In the genomic region with DNA sequence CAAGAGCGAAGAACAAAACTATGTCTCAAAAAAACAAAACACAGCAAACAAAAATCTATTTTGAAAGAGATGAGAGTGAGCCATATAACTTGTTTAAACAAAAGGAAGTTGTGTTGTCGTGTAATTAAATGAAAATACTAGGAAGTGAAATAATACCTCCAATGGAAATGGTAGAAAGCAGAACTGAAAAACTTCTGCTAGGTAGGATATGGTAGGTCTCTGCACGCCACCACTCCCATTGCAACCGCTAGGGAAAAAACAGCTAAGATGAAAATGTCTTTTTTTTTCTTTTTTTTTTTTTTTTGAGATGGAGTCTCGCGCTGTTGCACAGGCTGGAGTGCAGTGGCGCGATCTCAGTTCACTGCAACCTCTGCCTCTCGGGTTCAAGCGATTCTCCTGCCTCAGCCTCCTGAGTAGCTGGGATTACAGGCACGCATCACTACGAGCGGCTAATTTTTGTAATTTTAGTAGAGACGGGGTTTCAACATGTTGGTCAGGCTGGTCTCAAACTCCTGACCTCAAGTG, we compare ENCODE assay signal across 8 cellular contexts. TPM values are rescaled to one million over a fixed set of nuclear protein-coding genes. Genes with fewer than 3 reads are reported as not detected.
DNase-seq lines count a peak whose midpoint lies in the region; ATAC-seq, FAIRE-seq and TF ChIP-seq lines count a peak whose summit lies in the region.
"Not testable (repeated sequence)": the region's sequence is repeated elsewhere in the genome, so short reads cannot be mapped to it uniquely, and the experiment has no call there.
"Had no signal": no experiment of that assay in that cellular context is flagged by ENCODE, and none has a peak within 500 bp of the region (broad histone marks: within the 10 kb centered on the region; RNA-seq: fewer than 3 reads in every experiment).

No MANE protein-coding gene starts in this region.

- H3K4me1 ChIP-seq in OCI-LY7 (ENCODE audit: insufficient read depth, low read length, poor library complexity, severe bottlenecking) (peaks cover 30% of the 10 kb centered on the region), K562 (replicated peaks in 1 of 2; ENCODE audit: control insufficient read depth in 2 of 2, insufficient read depth in 2 of 2, low read length in 2 of 2) (peaks cover 29 to 49% of the 10 kb centered on the region in 2 experiments)

- H3K4me2 ChIP-seq in OCI-LY7 (ENCODE audit: low read length), result peak overlapping the region; percentile 76
- H3K4me2 ChIP-seq in K562 (ENCODE audit: insufficient read depth, low read length), result not testable (repeated sequence)

- POLR2A ChIA-PET in OCI-LY7 (lab: Charles Lee) (interaction anchor here (0.5 to 2.7 kb wide), 4 partner anchors 31 to 110 kb away, joined by 3 to 10 read pairs (median 3); partner anchors contain the start of gene UNC45A), K562 (lab: Yijun Ruan, JAX) (interaction anchor here (0.7 kb wide), 1 partner anchor 1835 kb away, joined by 3 read pairs; no protein-coding TSS in a partner anchor)

- TF ChIP-seq EP300 in K562 (IDR thresholded peaks at IDR 0.05; ENCODE audit: low read length), result not testable (repeated sequence)

- H3K9me2 ChIP-seq in OCI-LY7 (ENCODE audit: insufficient read depth, low read length), result not testable (repeated sequence)

- not testable (repeated sequence) for H3K9me3 ChIP-seq in OCI-LY7 (ENCODE audit: low read length); K562 (replicated peaks; ENCODE audit: control insufficient read depth, insufficient read depth, low read depth, low read length)

- peak; percentile 76 for DNase-seq in GM12864 (ENCODE audit: low read depth)
- peak; percentile 86 for DNase-seq in KBM-7
- peak; percentile 88 for DNase-seq in OCI-LY7 (ENCODE audit: low spot score)
- not testable (repeated sequence) for DNase-seq in K562 (ENCODE audit: extremely low read depth in 1 of 4, low spot score in 3 of 4)

- not testable (repeated sequence) for H4K20me1 ChIP-seq in OCI-LY7 (ENCODE audit: insufficient read depth, low read length); K562 (replicated peaks; ENCODE audit: control insufficient read depth, insufficient read depth, low read length)

- BruUV-seq in OCI-LY7 (replicated peaks; lab: Mats Ljungman, UMichigan); K562 (replicated peaks; lab: Mats Ljungman, UMichigan): not testable (repeated sequence)

- CTCF ChIA-PET in OCI-LY7 (lab: Charles Lee; ENCODE audit: unreplicated experiment) (interaction anchor here (0.6 to 0.9 kb wide), 2 partner anchors 12 to 180 kb away, joined by 3 to 5 read pairs; no protein-coding TSS in a partner anchor), K562 (lab: Yijun Ruan, JAX; ENCODE audit: low intra/inter-chr PET ratio) (interaction anchor here (0.6 kb wide), 1 partner anchor 34 kb away, joined by 3 read pairs; no protein-coding TSS in a partner anchor)

- H3K4me3 ChIP-seq in GM12864 (ENCODE audit: low read depth, low read length); K562: not testable (repeated sequence)
- H3K4me3 ChIP-seq in OCI-LY7 (ENCODE audit: low read depth, low read length, poor library complexity, severe bottlenecking), result peak overlapping the region; percentile 50

- not testable (repeated sequence) for H3K27me3 ChIP-seq in K562 (ENCODE audit: control insufficient read depth in 2 of 2, insufficient read depth in 2 of 2, low read length in 2 of 2)

- not testable (repeated sequence) for FAIRE-seq in K562 (lab: Jason Lieb, UNC)

- H3K27ac ChIP-seq in OCI-LY7 (ENCODE audit: low read depth, low read length, poor library complexity, severe bottlenecking), result peak overlapping the region; percentile 71
- not testable (repeated sequence) for H3K27ac ChIP-seq in K562 (ENCODE audit: extremely low read depth, low read depth, low read length)

- H3K9me1 ChIP-seq in K562 (ENCODE audit: control insufficient read depth, insufficient read depth, low read length), result not testable (repeated sequence)

- TF ChIP-seq RAD21 in K562 (CRISPR knock-in tag; conservative IDR thresholded peaks at IDR 0.05 in 1 of 2, IDR thresholded peaks at IDR 0.05 in 1 of 2), result not testable (repeated sequence)

- in situ Hi-C loops in KBM-7 (cut with MboI; ENCODE audit: low pct_unique_long_range_greater_than_20kb, low sequenced_read_pairs), result loop anchor here (25.0 kb wide), 1 partner anchor 260 kb away; no protein-coding TSS in a partner anchor
- in situ Hi-C loops in K562 (cut with MboI), result not testable (repeated sequence)

- peak; percentile 44 for ATAC-seq in GM18907 (IDR thresholded peaks at IDR 0.05; ENCODE audit: unreplicated experiment)
- ATAC-seq in GM21447 (IDR thresholded peaks at IDR 0.05; ENCODE audit: unreplicated experiment), result peak; percentile 64
- peak; percentile 54 for ATAC-seq in HG02973 (IDR thresholded peaks at IDR 0.05; ENCODE audit: unreplicated experiment)
- ATAC-seq in K562, result not testable (repeated sequence)

- H3K9ac ChIP-seq in K562 (ENCODE audit: insufficient read depth in 1 of 2, low read depth in 2 of 2, low read length in 2 of 2), result not testable (repeated sequence)

- not testable (repeated sequence) for TF ChIP-seq POLR2A in K562 (conservative IDR thresholded peaks at IDR 0.05)

- H2AFZ ChIP-seq in OCI-LY7 (ENCODE audit: low read length); K562 (ENCODE audit: low read depth, low read length): not testable (repeated sequence)

- H3K79me2 ChIP-seq in OCI-LY7 (ENCODE audit: insufficient read depth, low read depth, low read length); K562 (ENCODE audit: control insufficient read depth, insufficient read depth, low read length): not testable (repeated sequence)

- WGBS in K562 (ENCODE audit: insufficient coverage, low coverage, missing lambda C conversion rate), result 77% methylated on average over 9 of the region's 14 CpGs

- intact Hi-C loops in OCI-LY7 (cut with micrococcal nuclease; ENCODE audit: unreplicated experiment); K562 (cut with micrococcal nuclease): not testable (repeated sequence)

- TF ChIP-seq CTCF in GM12864 (IDR thresholded peaks at IDR 0.05; ENCODE audit: low read depth, low read length, missing control alignments), result peak; percentile 17
- TF ChIP-seq CTCF in OCI-LY7 (conservative IDR thresholded peaks at IDR 0.05; ENCODE audit: low read length), result peak; percentile 48; the same call in 1 of the 2 replicates
- TF ChIP-seq CTCF in K562 (IDR thresholded peaks at IDR 0.05 in 2 of 3, conservative IDR thresholded peaks at IDR 0.05 in 1 of 3; ENCODE audit: insufficient read depth in 2 of 3, low read depth in 1 of 3, low read length in 3 of 3), result not testable (repeated sequence)

- not testable (repeated sequence) for H3K36me3 ChIP-seq in OCI-LY7 (ENCODE audit: insufficient read depth, low read length); K562 (ENCODE audit: control insufficient read depth, insufficient read depth, low read length)

RNA-seq across cellular contexts. Expression of gene MAN2A2, which starts 5.9 kb away (rescaled TPM):
- total RNA-seq in OCI-LY7 (2014; rRNA removed; shearing (Covaris generic)), result 6.6 and 12.2 TPM in 2 replicates
- total RNA-seq in OCI-LY7 (2022), result 11.6 and 17.4 TPM in 2 replicates
- 447 and 1,128 TPM in 2 replicates for total RNA-seq in K562 (2011; cell fraction: chromatin; rRNA removed; ENCODE audit: low replicate concordance)
- 692 and 704 TPM in 2 replicates for total RNA-seq in K562 (2011; cell fraction: nucleolus; rRNA removed)
- 460 and 506 TPM in 2 replicates for total RNA-seq in K562 (2011; cell fraction: nucleoplasm; rRNA removed)
- 35.0 and 53.7 TPM in 2 replicates for total RNA-seq in K562 (2014; rRNA removed)
- 20.6 and 25.0 TPM in 2 replicates for total RNA-seq in K562 (2014; rRNA removed; fragmentation: Illumina TruSeq; extraction: Trizol)
- total RNA-seq in K562 (2015; rRNA removed; fragmentation: Illumina TruSeq; extraction: Trizol), result 43.3 and 43.4 TPM in 2 replicates
- total RNA-seq in K562 (2021), result 116 and 151 TPM in 2 replicates
- polyA plus RNA-seq in K562 (2011; rRNA removed), result 71.7 and 195 TPM in 2 replicates
- 119 and 133 TPM in 2 replicates for polyA plus RNA-seq in K562 (2011; cell fraction: cytosol; rRNA removed)
- 1,870 and 1,995 TPM in 2 replicates for polyA plus RNA-seq in K562 (2011; cell fraction: nucleus; rRNA removed)
- 92.0 and 210 TPM in 2 replicates for polyA plus RNA-seq in K562 (2012)
- polyA plus RNA-seq in K562 (2014; fragmentation: Illumina TruSeq; extraction: Trizol), result 130 and 131 TPM in 2 replicates
- 10 to 100 TPM in 1 of 2 experiments, 1 to 10 TPM in 1; 7.3 to 13.7 TPM for polyA plus RNA-seq in K562 (2014; fragmentation: Nextera tagmentation; extraction: Ambion mirVana)
- polyA plus RNA-seq in K562 (2014; rRNA removed), result 114 and 121 TPM in 2 replicates
- polyA minus RNA-seq in K562 (2011; rRNA and poly(A)+ RNA removed), result 30.7 and 41.4 TPM in 2 replicates
- polyA minus RNA-seq in K562 (2011; cell fraction: cytosol; rRNA and poly(A)+ RNA removed), result 71.5 and 84.4 TPM in 2 replicates
- polyA minus RNA-seq in K562 (2011; cell fraction: nucleus; rRNA and poly(A)+ RNA removed), result 264 and 379 TPM in 2 replicates

RNA-seq across cellular contexts. Expression of gene FES, which starts 12.9 kb away (rescaled TPM):
- total RNA-seq in OCI-LY7 (2014; rRNA removed; shearing (Covaris generic)), result 3.3 and 4.7 TPM in 2 replicates
- total RNA-seq in OCI-LY7 (2022) (3.0 and 3.2 TPM in 2 replicates), K562 (2014; rRNA removed) (0.86 and 1.6 TPM in 2 replicates), K562 (2014; rRNA removed; fragmentation: Illumina TruSeq; extraction: Trizol) (0.73 and 1.1 TPM in 2 replicates), K562 (2015; rRNA removed; fragmentation: Illumina TruSeq; extraction: Trizol) (0.72 and 1.1 TPM in 2 replicates), K562 (2021) (1.3 and 2.6 TPM in 2 replicates)
- total RNA-seq in K562 (2011; cell fraction: chromatin; rRNA removed; ENCODE audit: low replicate concordance), result 3.7 and 18.5 TPM in 2 replicates
- 5.1 and 10.8 TPM in 2 replicates for total RNA-seq in K562 (2011; cell fraction: nucleolus; rRNA removed)
- total RNA-seq in K562 (2011; cell fraction: nucleoplasm; rRNA removed), result 3.3 and 6.0 TPM in 2 replicates
- polyA plus RNA-seq in K562 (2011; rRNA removed) (0.38 and 1.0 TPM in 2 replicates), K562 (2014; fragmentation: Illumina TruSeq; extraction: Trizol) (0.55 and 0.66 TPM in 2 replicates), K562 (2014; fragmentation: Nextera tagmentation; extraction: Ambion mirVana) (under 1 TPM; 0.82 to 0.91 TPM), K562 (2014; rRNA removed) (0.78 and 2.5 TPM in 2 replicates)
- polyA plus RNA-seq in K562 (2011; cell fraction: cytosol; rRNA removed), result 0.83 and 1.2 TPM in 2 replicates
- 4.8 and 6.6 TPM in 2 replicates for polyA plus RNA-seq in K562 (2011; cell fraction: nucleus; rRNA removed)
- 1.1 and 2.8 TPM in 2 replicates for polyA plus RNA-seq in K562 (2012)
- polyA minus RNA-seq in K562 (2011; rRNA and poly(A)+ RNA removed), result 0.14 and 0.45 TPM in 2 replicates
- polyA minus RNA-seq in K562 (2011; cell fraction: cytosol; rRNA and poly(A)+ RNA removed), result 0.86 and 2.5 TPM in 2 replicates
- 4.0 and 4.3 TPM in 2 replicates for polyA minus RNA-seq in K562 (2011; cell fraction: nucleus; rRNA and poly(A)+ RNA removed)
- polyA plus RNA-seq: CD4-positive, alpha-beta memory T cell had no signal

RNA-seq across cellular contexts. Expression of gene FURIN, which starts 28.8 kb away (rescaled TPM):
- 2.1 and 4.9 TPM in 2 replicates for total RNA-seq in OCI-LY7 (2014; rRNA removed; shearing (Covaris generic))
- total RNA-seq in OCI-LY7 (2022) (7.4 and 10.3 TPM in 2 replicates), K562 (2014; rRNA removed) (49.9 and 69.9 TPM in 2 replicates), K562 (2014; rRNA removed; fragmentation: Illumina TruSeq; extraction: Trizol) (10.0 and 11.7 TPM in 2 replicates), K562 (2015; rRNA removed; fragmentation: Illumina TruSeq; extraction: Trizol) (34.8 and 36.0 TPM in 2 replicates), K562 (2021) (93.5 and 99.9 TPM in 2 replicates)
- total RNA-seq in K562 (2011; cell fraction: chromatin; rRNA removed; ENCODE audit: low replicate concordance), result 29.3 and 88.9 TPM in 2 replicates
- 101 and 110 TPM in 2 replicates for total RNA-seq in K562 (2011; cell fraction: nucleolus; rRNA removed)
- total RNA-seq in K562 (2011; cell fraction: nucleoplasm; rRNA removed), result 63.1 TPM in 2 replicates
- polyA plus RNA-seq in K562 (2011; rRNA removed) (22.4 and 30.8 TPM in 2 replicates), K562 (2014; fragmentation: Illumina TruSeq; extraction: Trizol) (36.4 and 61.7 TPM in 2 replicates), K562 (2014; fragmentation: Nextera tagmentation; extraction: Ambion mirVana) (1 to 10 TPM in 1 of 2 experiments, under 1 TPM in 1; 0.92 to 1.1 TPM), K562 (2014; rRNA removed) (49.1 and 50.3 TPM in 2 replicates)
- polyA plus RNA-seq in K562 (2011; cell fraction: cytosol; rRNA removed), result 31.2 and 60.1 TPM in 2 replicates
- polyA plus RNA-seq in K562 (2011; cell fraction: nucleus; rRNA removed), result 42.7 and 71.3 TPM in 2 replicates
- polyA plus RNA-seq in K562 (2012), result 74.8 and 95.4 TPM in 2 replicates
- polyA minus RNA-seq in K562 (2011; rRNA and poly(A)+ RNA removed), result 12.3 and 17.9 TPM in 2 replicates
- 47.5 and 65.9 TPM in 2 replicates for polyA minus RNA-seq in K562 (2011; cell fraction: cytosol; rRNA and poly(A)+ RNA removed)
- 24.6 and 32.0 TPM in 2 replicates for polyA minus RNA-seq in K562 (2011; cell fraction: nucleus; rRNA and poly(A)+ RNA removed)

RNA-seq across cellular contexts. Expression of gene HDDC3, which starts 35.2 kb away (rescaled TPM):
- total RNA-seq in OCI-LY7 (2014; rRNA removed; shearing (Covaris generic)), result 31.8 and 35.8 TPM in 2 replicates
- total RNA-seq in OCI-LY7 (2022), result 38.6 and 39.7 TPM in 2 replicates
- total RNA-seq in K562 (2011; cell fraction: chromatin; rRNA removed; ENCODE audit: low replicate concordance), result 27.3 and 60.3 TPM in 2 replicates
- 59.5 and 62.4 TPM in 2 replicates for total RNA-seq in K562 (2011; cell fraction: nucleolus; rRNA removed)
- total RNA-seq in K562 (2011; cell fraction: nucleoplasm; rRNA removed), result 46.9 and 47.9 TPM in 2 replicates
- total RNA-seq in K562 (2014; rRNA removed), result 54.1 and 64.9 TPM in 2 replicates
- 28.2 and 33.0 TPM in 2 replicates for total RNA-seq in K562 (2014; rRNA removed; fragmentation: Illumina TruSeq; extraction: Trizol)
- 36.6 and 36.9 TPM in 2 replicates for total RNA-seq in K562 (2015; rRNA removed; fragmentation: Illumina TruSeq; extraction: Trizol)
- total RNA-seq in K562 (2021), result 42.6 and 43.0 TPM in 2 replicates
- polyA plus RNA-seq in K562 (2011; rRNA removed), result 30.8 and 33.4 TPM in 2 replicates
- 37.1 and 49.7 TPM in 2 replicates for polyA plus RNA-seq in K562 (2011; cell fraction: cytosol; rRNA removed)
- polyA plus RNA-seq in K562 (2011; cell fraction: nucleus; rRNA removed), result 37.0 and 41.5 TPM in 2 replicates
- 29.7 and 31.4 TPM in 2 replicates for polyA plus RNA-seq in K562 (2012)
- polyA plus RNA-seq in K562 (2014; fragmentation: Illumina TruSeq; extraction: Trizol), result 51.7 and 54.2 TPM in 2 replicates
- 10 to 100 TPM; 14.9 to 21.3 TPM for polyA plus RNA-seq in K562 (2014; fragmentation: Nextera tagmentation; extraction: Ambion mirVana)
- polyA plus RNA-seq in K562 (2014; rRNA removed), result 55.8 and 65.8 TPM in 2 replicates
- polyA minus RNA-seq in K562 (2011; rRNA and poly(A)+ RNA removed), result 21.5 and 26.2 TPM in 2 replicates
- polyA minus RNA-seq in K562 (2011; cell fraction: cytosol; rRNA and poly(A)+ RNA removed), result 10.3 and 15.1 TPM in 2 replicates
- polyA minus RNA-seq in K562 (2011; cell fraction: nucleus; rRNA and poly(A)+ RNA removed), result 28.9 and 44.4 TPM in 2 replicates

RNA-seq across cellular contexts. Expression of gene UNC45A, which starts 37.9 kb away (rescaled TPM):
- 38.3 and 46.1 TPM in 2 replicates for total RNA-seq in OCI-LY7 (2014; rRNA removed; shearing (Covaris generic))
- total RNA-seq in OCI-LY7 (2022) (62.3 and 68.0 TPM in 2 replicates), K562 (2014; rRNA removed) (59.8 and 65.2 TPM in 2 replicates), K562 (2014; rRNA removed; fragmentation: Illumina TruSeq; extraction: Trizol) (19.2 and 22.6 TPM in 2 replicates), K562 (2015; rRNA removed; fragmentation: Illumina TruSeq; extraction: Trizol) (47.7 and 52.5 TPM in 2 replicates), K562 (2021) (79.0 and 79.3 TPM in 2 replicates)
- total RNA-seq in K562 (2011; cell fraction: chromatin; rRNA removed; ENCODE audit: low replicate concordance), result 131 and 331 TPM in 2 replicates
- 205 and 228 TPM in 2 replicates for total RNA-seq in K562 (2011; cell fraction: nucleolus; rRNA removed)
- 113 and 152 TPM in 2 replicates for total RNA-seq in K562 (2011; cell fraction: nucleoplasm; rRNA removed)
- polyA plus RNA-seq in K562 (2011; rRNA removed) (43.7 and 56.7 TPM in 2 replicates), K562 (2014; fragmentation: Illumina TruSeq; extraction: Trizol) (35.7 and 46.7 TPM in 2 replicates), K562 (2014; fragmentation: Nextera tagmentation; extraction: Ambion mirVana) (10 to 100 TPM; 22.4 to 23.1 TPM), K562 (2014; rRNA removed) (54.5 and 55.5 TPM in 2 replicates)
- 46.7 and 62.9 TPM in 2 replicates for polyA plus RNA-seq in K562 (2011; cell fraction: cytosol; rRNA removed)
- 163 and 164 TPM in 2 replicates for polyA plus RNA-seq in K562 (2011; cell fraction: nucleus; rRNA removed)
- 75.1 and 75.7 TPM in 2 replicates for polyA plus RNA-seq in K562 (2012)
- 51.9 and 58.7 TPM in 2 replicates for polyA minus RNA-seq in K562 (2011; rRNA and poly(A)+ RNA removed)
- 50.4 and 51.9 TPM in 2 replicates for polyA minus RNA-seq in K562 (2011; cell fraction: cytosol; rRNA and poly(A)+ RNA removed)
- 51.0 and 77.4 TPM in 2 replicates for polyA minus RNA-seq in K562 (2011; cell fraction: nucleus; rRNA and poly(A)+ RNA removed)
